8 cellular contexts compared by ENCODE assay signal in genomic region chr6:143842902-143843688, GRCh38. TPM values are rescaled to one million over a fixed set of nuclear protein-coding genes. Genes with fewer than 3 reads are reported as not detected.
A peak's percentile ranks its signal among the peaks of the same experiment; 100 is the strongest.
DNase-seq lines count a peak whose midpoint lies in the region; ATAC-seq, FAIRE-seq and TF ChIP-seq lines count a peak whose summit lies in the region.

A gene with protein sequence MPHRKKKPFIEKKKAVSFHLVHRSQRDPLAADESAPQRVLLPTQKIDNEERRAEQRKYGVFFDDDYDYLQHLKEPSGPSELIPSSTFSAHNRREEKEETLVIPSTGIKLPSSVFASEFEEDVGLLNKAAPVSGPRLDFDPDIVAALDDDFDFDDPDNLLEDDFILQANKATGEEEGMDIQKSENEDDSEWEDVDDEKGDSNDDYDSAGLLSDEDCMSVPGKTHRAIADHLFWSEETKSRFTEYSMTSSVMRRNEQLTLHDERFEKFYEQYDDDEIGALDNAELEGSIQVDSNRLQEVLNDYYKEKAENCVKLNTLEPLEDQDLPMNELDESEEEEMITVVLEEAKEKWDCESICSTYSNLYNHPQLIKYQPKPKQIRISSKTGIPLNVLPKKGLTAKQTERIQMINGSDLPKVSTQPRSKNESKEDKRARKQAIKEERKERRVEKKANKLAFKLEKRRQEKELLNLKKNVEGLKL (plus strand): TSS chr6:143843338. CDS start chr6:143843478, 140 bp downstream.

- no peaks in the 10 kb centered on the region for H3K9me2 ChIP-seq in OCI-LY7 (ENCODE audit: insufficient read depth, low read length)

- no TSS peak for BruUV-seq in OCI-LY7 (replicated peaks; lab: Mats Ljungman, UMichigan)
- BruUV-seq in endothelial cell of umbilical vein (replicated peaks; lab: Mats Ljungman, UMichigan): no TSS peak

- no peak for TF ChIP-seq CTCF in D721Med (IDR thresholded peaks at IDR 0.05; ENCODE audit: insufficient read depth, missing control alignments)
- no peak for TF ChIP-seq CTCF in OCI-LY7 (conservative IDR thresholded peaks at IDR 0.05; ENCODE audit: low read length)
- TF ChIP-seq CTCF in endothelial cell of umbilical vein (IDR thresholded peaks at IDR 0.05; ENCODE audit: extremely low read depth in 1 of 2, insufficient read depth in 1 of 2, low read depth in 1 of 2, low read length in 2 of 2): no peak

- peak within 1 kb of the TSS; percentile 74 for H2AFZ ChIP-seq in OCI-LY7 (ENCODE audit: low read length)
- peak within 1 kb of the TSS; percentile 89 for H2AFZ ChIP-seq in endothelial cell of umbilical vein (ENCODE audit: low read depth, low read length)

- H3K79me2 ChIP-seq in OCI-LY7 (ENCODE audit: insufficient read depth, low read depth, low read length) (peaks cover 37% of the 10 kb centered on the region), endothelial cell of umbilical vein (ENCODE audit: control insufficient read depth, insufficient read depth, low read length) (peaks cover 27% of the 10 kb centered on the region)

- H3K27ac ChIP-seq in OCI-LY7 (ENCODE audit: low read depth, low read length, poor library complexity, severe bottlenecking) (peak within 1 kb of the TSS; percentile 58), endothelial cell of umbilical vein (ENCODE audit: insufficient read depth, low read depth, low read length) (peak within 1 kb of the TSS; percentile 90)

- intact Hi-C loops in OCI-LY7 (cut with micrococcal nuclease; ENCODE audit: unreplicated experiment) (loop anchor here (5.0 to 10.0 kb wide), 6 partner anchors 222 to 898 kb away; partner anchors contain the start of genes ADAT2, HIVEP2 and PEX3), endothelial cell of umbilical vein (cut with micrococcal nuclease) (loop anchor here (1.0 to 2.0 kb wide), 5 partner anchors 21 to 268 kb away; no protein-coding TSS in a partner anchor)

- H3K4me3 ChIP-seq in OCI-LY7 (ENCODE audit: low read depth, low read length, poor library complexity, severe bottlenecking): peak within 1 kb of the TSS; percentile 98
- peak within 1 kb of the TSS; percentile 46 to 82 (median 49) for H3K4me3 ChIP-seq in endothelial cell of umbilical vein (replicated peaks in 1 of 3; ENCODE audit: insufficient read depth in 1 of 3, low read depth in 1 of 3, low read length in 3 of 3)

- peak; percentile 100 for ATAC-seq in GM21526 (IDR thresholded peaks at IDR 0.05; ENCODE audit: low FRiP score, unreplicated experiment)

- H4K20me1 ChIP-seq in OCI-LY7 (ENCODE audit: insufficient read depth, low read length): no peaks in the 10 kb centered on the region
- H4K20me1 ChIP-seq in endothelial cell of umbilical vein (replicated peaks; ENCODE audit: control insufficient read depth, extremely low read depth, insufficient read depth, low read length): no peaks in the 10 kb centered on the region

- peaks cover 13% of the 10 kb centered on the region for H3K4me1 ChIP-seq in OCI-LY7 (ENCODE audit: insufficient read depth, low read length, poor library complexity, severe bottlenecking)
- peaks cover 9% of the 10 kb centered on the region for H3K4me1 ChIP-seq in endothelial cell of umbilical vein (ENCODE audit: control insufficient read depth, extremely low read depth, insufficient read depth, low read length)

- dilution Hi-C loops in endothelial cell of umbilical vein (cut with MboI; ENCODE audit: extremely low pct_ligation_motif_present, low sequenced_read_pairs): no loop called here

- peak within 1 kb of the TSS; percentile 89 for H3K4me2 ChIP-seq in OCI-LY7 (ENCODE audit: low read length)
- peak within 1 kb of the TSS; percentile 94 for H3K4me2 ChIP-seq in endothelial cell of umbilical vein (ENCODE audit: insufficient read depth, low read length)

- DNase-seq in D721Med (ENCODE audit: insufficient read length, low spot score) (peak; percentile 73), HuH-7.5 (ENCODE audit: low spot score) (peak; percentile 90), OCI-LY7 (ENCODE audit: low spot score) (peak; percentile 96), activated T-cell treated with anti-CD3 and anti-CD28 coated beads for 1 hour (ENCODE audit: low read depth) (peak; percentile 83), endothelial cell of umbilical vein (ENCODE audit: low read depth, low spot score) (peak; percentile 97), midbrain (lab: John Stamatoyannopoulos, UW) (peak; percentile 97)
- DNase-seq in stimulated activated CD8-positive, alpha-beta memory T cell treated with anti-CD3 and anti-CD28 coated beads, Interleukin-2, amount 100 ng/mL, for 1 hour (ENCODE audit: low read depth in 2 of 2): peak; percentile 82 to 83

- no peaks in the 10 kb centered on the region for H3K27me3 ChIP-seq in endothelial cell of umbilical vein (ENCODE audit: control insufficient read depth in 2 of 2, insufficient read depth in 2 of 2, low read length in 2 of 2)

- CTCF ChIA-PET in OCI-LY7 (lab: Charles Lee; ENCODE audit: unreplicated experiment): no interaction called here
- CTCF ChIA-PET in endothelial cell of umbilical vein (lab: Charles Lee): interaction anchor here (0.6 to 4.2 kb wide), 13 partner anchors 15 to 267 kb away, joined by 3 to 40 read pairs (median 4); no protein-coding TSS in a partner anchor

- H3K9me3 ChIP-seq in OCI-LY7 (ENCODE audit: low read length) (no peaks in the 10 kb centered on the region), endothelial cell of umbilical vein (replicated peaks; ENCODE audit: control insufficient read depth, insufficient read depth, low read length) (no peaks in the 10 kb centered on the region)

- peak within 1 kb of the TSS; percentile 91 for H3K9ac ChIP-seq in endothelial cell of umbilical vein (replicated peaks; ENCODE audit: extremely low read depth, insufficient read depth, low read length)

- POLR2A ChIA-PET in OCI-LY7 (lab: Charles Lee) (interaction anchor here (0.7 to 2.3 kb wide), 8 partner anchors 16 to 1177 kb away, joined by 3 to 10 read pairs (median 4); partner anchors contain the start of genes ADAT2 and PEX3), endothelial cell of umbilical vein (lab: Charles Lee) (interaction anchor here (1.0 to 1.4 kb wide), 3 partner anchors 21 to 268 kb away, joined by 3 to 11 read pairs (median 4); partner anchors contain the start of gene PHACTR2)

- TF ChIP-seq POLR2A in endothelial cell of umbilical vein (IDR thresholded peaks at IDR 0.05; ENCODE audit: low read depth, low read length): peak; percentile 92

- H3K9me1 ChIP-seq in endothelial cell of umbilical vein (replicated peaks; ENCODE audit: control insufficient read depth, extremely low read depth, insufficient read depth, low read length): no peaks in the 10 kb centered on the region

- FAIRE-seq in D721Med (lab: Jason Lieb, UNC) (no peak), endothelial cell of umbilical vein (lab: Jason Lieb, UNC) (peak; percentile 97)

- H3K36me3 ChIP-seq in OCI-LY7 (ENCODE audit: insufficient read depth, low read length) (peaks cover 36% of the 10 kb centered on the region), endothelial cell of umbilical vein (ENCODE audit: control insufficient read depth in 2 of 2, extremely low read depth in 1 of 2, insufficient read depth in 2 of 2, low read length in 2 of 2) (peaks cover 13 to 21% of the 10 kb centered on the region in 2 experiments)

TF ChIP-seq in endothelial cell of umbilical vein, 7 proteins besides CTCF, POLR2A, EP300 and RAD21:
- TF ChIP-seq FOS (IDR thresholded peaks at IDR 0.05; ENCODE audit: borderline replicate concordance, insufficient read depth, low read length) (no peak), POLR2AphosphoS5 (IDR thresholded peaks at IDR 0.05; ENCODE audit: insufficient read depth, low read depth, low read length) (peak; percentile 75), MAX (IDR thresholded peaks at IDR 0.05; ENCODE audit: insufficient read depth, insufficient read length) (peak; percentile 92), MYC (IDR thresholded peaks at IDR 0.05; ENCODE audit: low read depth, low read length) (peak; percentile 89), JUN (IDR thresholded peaks at IDR 0.05; ENCODE audit: borderline replicate concordance, insufficient read depth, insufficient read length, low read depth) (no peak), EZH2 (IDR thresholded peaks at IDR 0.05; ENCODE audit: borderline replicate concordance, low read depth, low read length, severe bottlenecking) (no peak), GATA2 (IDR thresholded peaks at IDR 0.05; ENCODE audit: insufficient read depth, insufficient read length, low read depth, low read length) (no peak)

RNA-seq across cellular contexts. Expression of the gene that starts here (rescaled TPM):
- 25.6 and 26.8 TPM in 2 replicates for total RNA-seq in OCI-LY7 (2014; rRNA removed; shearing (Covaris generic))
- 28.9 and 37.3 TPM in 2 replicates for total RNA-seq in OCI-LY7 (2022)
- total RNA-seq in endothelial cell of umbilical vein: 26.6 and 26.9 TPM in 2 replicates
- polyA plus RNA-seq in endothelial cell of umbilical vein: 3.0 and 5.2 TPM in 2 replicates
- 12.3 and 14.2 TPM in 2 replicates for polyA plus RNA-seq in endothelial cell of umbilical vein (2011; cell fraction: cytosol; rRNA removed)
- 25.6 and 39.9 TPM in 2 replicates for polyA plus RNA-seq in endothelial cell of umbilical vein (2011; cell fraction: nucleus; rRNA removed)
- polyA plus RNA-seq in endothelial cell of umbilical vein (2012): 22.9 and 39.3 TPM in 2 replicates
- polyA minus RNA-seq in endothelial cell of umbilical vein: 5.4 and 5.5 TPM in 2 replicates
- polyA minus RNA-seq in endothelial cell of umbilical vein (2011; cell fraction: cytosol; rRNA and poly(A)+ RNA removed): 6.9 TPM
- 7.3 and 9.7 TPM in 2 replicates for polyA minus RNA-seq in endothelial cell of umbilical vein (2011; cell fraction: nucleus; rRNA and poly(A)+ RNA removed)

Comparison
In these comparisons a context has a peak if more than half of its experiments do, and no peak if none do; other contexts are left out.
1. Peak in every context shown above with its lines: DNase-seq, ATAC-seq, H3K4me3 ChIP-seq and H3K27ac ChIP-seq.